25 cellular contexts compared by ENCODE assay signal in the genomic region with DNA sequence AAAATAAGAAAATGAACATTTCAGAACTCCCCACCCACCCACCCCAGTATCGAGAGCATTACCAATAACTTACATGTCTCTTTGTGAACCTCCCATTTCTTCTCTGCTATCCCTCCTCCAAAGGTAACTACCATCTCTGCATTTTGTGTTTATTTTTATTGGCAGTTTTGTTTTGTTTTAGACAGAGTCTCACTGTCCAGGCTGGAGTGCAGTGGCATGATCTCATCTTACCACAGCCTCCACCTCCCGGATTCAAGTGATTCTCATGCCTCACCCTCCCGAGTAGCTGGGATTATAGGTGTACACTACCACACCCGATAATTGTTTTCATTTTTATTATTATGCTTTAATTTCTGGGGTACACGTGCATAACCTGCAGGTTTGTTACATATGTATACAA. TPM values are rescaled to one million over a fixed set of nuclear protein-coding genes. Genes with fewer than 3 reads are reported as not detected.
DNase-seq lines count a peak whose midpoint lies in the region; ATAC-seq and TF ChIP-seq lines count a peak whose summit lies in the region.
"Had no signal": no experiment of that assay in that cellular context is flagged by ENCODE, and none has a peak within 500 bp of the region (broad histone marks: within the 10 kb centered on the region; RNA-seq: fewer than 3 reads in every experiment).

No MANE protein-coding gene starts in this region.

- H2BK15ac ChIP-seq in mesenchymal stem cell (ENCODE audit: low read depth, poor library complexity, severe bottlenecking): no peak overlapping the region

- H3K9ac ChIP-seq in mesenchymal stem cell (ENCODE audit: low read length): no peak overlapping the region
- H3K9ac ChIP-seq: BLaER1 treated with 17β-estradiol and CSF1 and Interleukin-3, amounts not matched to agents 10 nM and 100 nM had no signal

- no peak overlapping the region for H2AFZ ChIP-seq in mesenchymal stem cell (ENCODE audit: low read depth, low read length)

- H2BK12ac ChIP-seq in mesenchymal stem cell (ENCODE audit: low read length in 2 of 2): no peak overlapping the region

- H3K4me2 ChIP-seq in mesenchymal stem cell (ENCODE audit: low read length, poor library complexity, severe bottlenecking): no peak overlapping the region
- H3K4me2 ChIP-seq: A549; BLaER1 treated with 17β-estradiol and CSF1 and Interleukin-3, amounts not matched to agents 10 nM and 100 nM had no signal

- H3K9me3 ChIP-seq in HEK293 (ENCODE audit: control insufficient read depth, insufficient read depth, low read depth, low read length): no peaks in the 10 kb centered on the region
- no peaks in the 10 kb centered on the region for H3K9me3 ChIP-seq in SJSA1 (replicated peaks)
- no peaks in the 10 kb centered on the region for H3K9me3 ChIP-seq in mesenchymal stem cell (ENCODE audit: control insufficient read depth, low read length)
- H3K9me3 ChIP-seq: A549; BE2C; BLaER1 treated with 17β-estradiol and CSF1 and Interleukin-3, amounts not matched to agents 10 nM and 100 nM had no signal

- no peak overlapping the region for H3K23ac ChIP-seq in mesenchymal stem cell (ENCODE audit: low read length in 2 of 2)

- H3K4me1 ChIP-seq in HEK293 (ENCODE audit: control insufficient read depth, insufficient read depth, low read length): no peaks in the 10 kb centered on the region
- peaks cover 14% of the 10 kb centered on the region for H3K4me1 ChIP-seq in SJSA1 (replicated peaks)
- no peaks in the 10 kb centered on the region for H3K4me1 ChIP-seq in mesenchymal stem cell (ENCODE audit: control insufficient read depth, insufficient read depth, low read depth, low read length)
- H3K4me1 ChIP-seq: BE2C; BLaER1 treated with 17β-estradiol and CSF1 and Interleukin-3, amounts not matched to agents 10 nM and 100 nM had no signal

- ATAC-seq in GM21717 (IDR thresholded peaks at IDR 0.05; ENCODE audit: unreplicated experiment) (no peak), HG02840 (IDR thresholded peaks at IDR 0.05; ENCODE audit: low FRiP score, unreplicated experiment) (no peak)
- ATAC-seq: A549, GM12878, HCT116 had no signal

- no peak overlapping the region for H4K8ac ChIP-seq in mesenchymal stem cell (ENCODE audit: low read length)

- no peak overlapping the region for H4K91ac ChIP-seq in mesenchymal stem cell (ENCODE audit: low read length)

- no peak overlapping the region for H2AK5ac ChIP-seq in mesenchymal stem cell (ENCODE audit: low read length, severe bottlenecking)

- POLR2A ChIA-PET in HEK293 (lab: Yijun Ruan, JAX): no interaction called here

- H3K27me3 ChIP-seq in SJSA1 (replicated peaks): no peaks in the 10 kb centered on the region
- no peaks in the 10 kb centered on the region for H3K27me3 ChIP-seq in mesenchymal stem cell (ENCODE audit: control insufficient read depth in 1 of 2, insufficient read depth in 1 of 2, low read length in 2 of 2)
- H3K27me3 ChIP-seq: BE2C; BLaER1 treated with 17β-estradiol and CSF1 and Interleukin-3, amounts not matched to agents 10 nM and 100 nM had no signal

- DNase-seq in EH (ENCODE audit: low read depth): peak; percentile 13
- DNase-seq in SJSA1 (ENCODE audit: low read depth in 1 of 2, low spot score in 2 of 2): peak; percentile 31 to 45
- DNase-seq in mesenchymal stem cell: peak; percentile 21
- no peak for DNase-seq in DMS53 (lab: John Stamatoyannopoulos, UW)
- DNase-seq: 8988T; ACHN; AML-193; BE2C; CD4-positive, alpha-beta T cell; CD8-positive, alpha-beta memory T cell; DMS 273 treated with DMSO at 0.1 percent for 48 hours; DMS79 treated with DMSO at 0.1 percent for 48 hours; EL; GDM1; GOT3; H9; HFFc6 had no signal

- H3K27ac ChIP-seq in HEK293 (ENCODE audit: extremely low read depth, low read depth, low read length): no peak overlapping the region
- H3K27ac ChIP-seq in SJSA1: no peak overlapping the region
- H3K27ac ChIP-seq in mesenchymal stem cell (ENCODE audit: low read length, poor library complexity, severe bottlenecking): no peak overlapping the region
- H3K27ac ChIP-seq: A549; BLaER1 treated with 17β-estradiol and CSF1 and Interleukin-3, amounts not matched to agents 10 nM and 100 nM had no signal

- H3K14ac ChIP-seq in mesenchymal stem cell (ENCODE audit: low read length in 2 of 2): no peak overlapping the region

- H3K18ac ChIP-seq in mesenchymal stem cell (ENCODE audit: low read depth in 1 of 2, low read length in 2 of 2): no peak overlapping the region

- 40% methylated on average over 1 of the region's 5 CpGs for WGBS in mesenchymal stem cell

- H2BK5ac ChIP-seq in mesenchymal stem cell (ENCODE audit: low read depth, low read length, poor library complexity, severe bottlenecking): no peak overlapping the region

- no peak overlapping the region for H3K4me3 ChIP-seq in HEK293 (ENCODE audit: low read depth, low read length)
- no peak overlapping the region for H3K4me3 ChIP-seq in SJSA1
- no peak overlapping the region for H3K4me3 ChIP-seq in mesenchymal stem cell (ENCODE audit: insufficient read depth in 1 of 2, low read depth in 1 of 2, low read length in 2 of 2)
- H3K4me3 ChIP-seq: A549; BLaER1 treated with 17β-estradiol and CSF1 and Interleukin-3, amounts not matched to agents 10 nM and 100 nM; GM12878 had no signal

- H2BK120ac ChIP-seq in mesenchymal stem cell (ENCODE audit: low read depth, low read length): no peak overlapping the region

- TF ChIP-seq CTCF in HEK293 (tag by site-specific recombination; IDR thresholded peaks at IDR 0.05): no peak

- CTCF ChIA-PET in HEK293 (lab: Yijun Ruan, JAX): no interaction called here

- H3K4ac ChIP-seq in mesenchymal stem cell (ENCODE audit: low read depth in 1 of 2, low read length in 2 of 2): no peak overlapping the region

- H3K79me1 ChIP-seq in mesenchymal stem cell (replicated peaks; ENCODE audit: low read length, poor library complexity, severe bottlenecking): no peaks in the 10 kb centered on the region

- no peaks in the 10 kb centered on the region for H3K36me3 ChIP-seq in HEK293 (ENCODE audit: control insufficient read depth in 2 of 2, insufficient read depth in 1 of 2, low read length in 2 of 2)
- H3K36me3 ChIP-seq in SJSA1: no peaks in the 10 kb centered on the region
- no peaks in the 10 kb centered on the region for H3K36me3 ChIP-seq in mesenchymal stem cell (ENCODE audit: control insufficient read depth in 1 of 2, insufficient read depth in 2 of 2, low read depth in 1 of 2, low read length in 2 of 2)
- H3K36me3 ChIP-seq: BE2C; BLaER1 treated with 17β-estradiol and CSF1 and Interleukin-3, amounts not matched to agents 10 nM and 100 nM had no signal

TF ChIP-seq in HEK293, 187 proteins besides CTCF, POLR2A, EP300 and RAD21 (continues in another document):
- TF ChIP-seq PRDM10 (tag by site-specific recombination; IDR thresholded peaks at IDR 0.05): peak; percentile 61
- TF ChIP-seq, protein P1, sequence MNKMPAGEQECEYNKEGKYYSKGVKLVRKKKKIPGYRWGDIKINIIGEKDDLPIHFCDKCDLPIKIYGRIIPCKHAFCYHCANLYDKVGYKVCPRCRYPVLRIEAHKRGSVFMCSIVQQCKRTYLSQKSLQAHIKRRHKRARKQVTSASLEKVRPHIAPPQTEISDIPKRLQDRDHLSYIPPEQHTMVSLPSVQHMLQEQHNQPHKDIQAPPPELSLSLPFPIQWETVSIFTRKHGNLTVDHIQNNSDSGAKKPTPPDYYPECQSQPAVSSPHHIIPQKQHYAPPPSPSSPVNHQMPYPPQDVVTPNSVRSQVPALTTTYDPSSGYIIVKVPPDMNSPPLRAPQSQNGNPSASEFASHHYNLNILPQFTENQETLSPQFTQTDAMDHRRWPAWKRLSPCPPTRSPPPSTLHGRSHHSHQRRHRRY (tag by site-specific recombination; IDR thresholded peaks at IDR 0.05): no peak
- TF ChIP-seq KLF10 (tag by site-specific recombination; IDR thresholded peaks at IDR 0.05): no peak
- TF ChIP-seq SALL2 (tag by site-specific recombination; IDR thresholded peaks at IDR 0.05; ENCODE audit: borderline replicate concordance): no peak
- TF ChIP-seq ZNF624 (tag by site-specific recombination; IDR thresholded peaks at IDR 0.05): no peak
- TF ChIP-seq ZNF416 (tag by site-specific recombination; IDR thresholded peaks at IDR 0.05): no peak
- TF ChIP-seq SP2 (tag by site-specific recombination; IDR thresholded peaks at IDR 0.05): no peak
- TF ChIP-seq ZNF555 (tag by site-specific recombination; conservative IDR thresholded peaks at IDR 0.05): no peak

RNA-seq across cellular contexts. Expression of gene GLIS3, which starts 21.7 kb away (rescaled TPM):
- 0.94 and 5.2 TPM in 2 replicates for total RNA-seq in SJSA1 (2014; rRNA removed; shearing (Covaris generic))
- polyA plus RNA-seq in mesenchymal stem cell (2013, experiment 1 of 2): 19.0 TPM
- 18.8 TPM for polyA plus RNA-seq in mesenchymal stem cell (2013, experiment 2 of 2)
- polyA plus RNA-seq: CD14-positive monocyte had no signal
